In genomic region chr17:44543905-44544523, GRCh38 we compare ENCODE assay signal across 16 cellular contexts. TPM values are rescaled to one million over a fixed set of nuclear protein-coding genes. Genes with fewer than 3 reads are reported as not detected.
DNase-seq lines count a peak whose midpoint lies in the region; ATAC-seq, FAIRE-seq and TF ChIP-seq lines count a peak whose summit lies in the region.
"Had no signal": no experiment of that assay in that cellular context is flagged by ENCODE, and none has a peak within 500 bp of the region (broad histone marks: within the 10 kb centered on the region; RNA-seq: fewer than 3 reads in every experiment).

No MANE protein-coding gene starts in this region.

- H3K9me3 Mint-ChIP-seq in HFFc6: no peaks in the 10 kb centered on the region
- H3K9me3 Mint-ChIP-seq: activated B cell treated with CpG ODN at 0.5 μM for 24 hours; activated naive CD4-positive, alpha-beta T cell treated with anti-CD3 and anti-CD28 coated beads, Interleukin-2, amount 10 ng/mL, durations not matched to agents 7 days and 5 days had no signal

- H3K9ac ChIP-seq in K562 (ENCODE audit: insufficient read depth in 1 of 2, low read depth in 2 of 2, low read length in 2 of 2) (no peak overlapping the region; a peak in 1 of 4 replicates), mesendoderm (ENCODE audit: low read length) (peak overlapping the region; percentile 31)

- POLR2A ChIA-PET in A549 (lab: Yijun Ruan, JAX) (interaction anchor here (0.6 to 5.6 kb wide), 10 partner anchors 10 to 269 kb away, joined by 3 to 110 read pairs (median 3); partner anchors contain the start of genes FZD2 and GPATCH8), K562 (lab: Yijun Ruan, JAX) (interaction anchor here (0.6 to 1.1 kb wide), 2 partner anchors 13 to 40 kb away, joined by 3 to 7 read pairs; partner anchors contain the start of gene FZD2)

- peak overlapping the region; percentile 87 for H3K4me3 Mint-ChIP-seq in HFFc6
- H3K4me3 Mint-ChIP-seq: activated B cell treated with CpG ODN at 0.5 μM for 24 hours; activated naive CD4-positive, alpha-beta T cell treated with anti-CD3 and anti-CD28 coated beads, Interleukin-2, amount 10 ng/mL, durations not matched to agents 7 days and 5 days; naive B cell had no signal

- H3K79me1 ChIP-seq in mesendoderm (ENCODE audit: low read length): no peaks in the 10 kb centered on the region

- H3K27me3 Mint-ChIP-seq in HFFc6 (ENCODE audit: insufficient read depth): peaks cover 9% of the 10 kb centered on the region

- H3K4me3 ChIP-seq in A549 (no peak overlapping the region), K562 (no peak overlapping the region), mesendoderm (ENCODE audit: low read length) (no peak overlapping the region)
- H3K4me3 ChIP-seq: tibial nerve had no signal

- TF ChIP-seq RAD21 in A549 (conservative IDR thresholded peaks at IDR 0.05 in 1 of 2, IDR thresholded peaks at IDR 0.05 in 1 of 2) (no peak), K562 (CRISPR knock-in tag; conservative IDR thresholded peaks at IDR 0.05 in 1 of 2, IDR thresholded peaks at IDR 0.05 in 1 of 2) (no peak)

- WGBS in A549 (ENCODE audit: missing lambda C conversion rate): 34% methylated on average over 5 of the region's 5 CpGs
- WGBS in K562 (ENCODE audit: insufficient coverage, low coverage, missing lambda C conversion rate): 5% methylated on average over 5 of the region's 5 CpGs
- WGBS in mesendoderm (ENCODE audit: extremely low coverage, insufficient coverage, low lambda C conversion rate): no CpG with 5 or more reads among the region's 5 CpGs

- intact Hi-C loops in K562 (cut with micrococcal nuclease): no loop called here

- no peak for TF ChIP-seq EP300 in A549 (IDR thresholded peaks at IDR 0.05)
- TF ChIP-seq EP300 in K562 (IDR thresholded peaks at IDR 0.05; ENCODE audit: low read length): peak; percentile 55

- H4K8ac ChIP-seq in mesendoderm (ENCODE audit: low read depth, low read length): no peak overlapping the region

- H3K56ac ChIP-seq in mesendoderm (ENCODE audit: low read length): peak overlapping the region; percentile 47

- H3K23ac ChIP-seq in mesendoderm (ENCODE audit: low read length): no peak overlapping the region

- peaks cover 14% of the 10 kb centered on the region for H3K9me3 ChIP-seq in A549
- no peaks in the 10 kb centered on the region for H3K9me3 ChIP-seq in K562 (replicated peaks; ENCODE audit: control insufficient read depth, insufficient read depth, low read depth, low read length)
- H3K9me3 ChIP-seq: tibial nerve had no signal

- peaks cover 71% of the 10 kb centered on the region for H3K4me1 ChIP-seq in A549
- peaks cover 12 to 24% of the 10 kb centered on the region in 2 experiments for H3K4me1 ChIP-seq in K562 (replicated peaks in 1 of 2; ENCODE audit: control insufficient read depth in 2 of 2, insufficient read depth in 2 of 2, low read length in 2 of 2)
- H3K4me1 ChIP-seq in mesendoderm (ENCODE audit: control insufficient read depth, low read depth, low read length): peaks cover 34% of the 10 kb centered on the region

- TF ChIP-seq CTCF in A549 (IDR thresholded peaks at IDR 0.05) (no peak), HFFc6 (IDR thresholded peaks at IDR 0.05) (no peak), K562 (IDR thresholded peaks at IDR 0.05 in 2 of 3, conservative IDR thresholded peaks at IDR 0.05 in 1 of 3; ENCODE audit: insufficient read depth in 2 of 3, low read depth in 1 of 3, low read length in 3 of 3) (no peak)

- no peak overlapping the region for H2AFZ ChIP-seq in K562 (ENCODE audit: low read depth, low read length)

- H3K27ac ChIP-seq in A549: peak overlapping the region; percentile 93 to 94
- no peak overlapping the region for H3K27ac ChIP-seq in K562 (ENCODE audit: extremely low read depth, low read depth, low read length)
- peak overlapping the region; percentile 65 for H3K27ac ChIP-seq in mesendoderm (ENCODE audit: low read depth, low read length)

- H3K36me3 ChIP-seq in K562 (ENCODE audit: control insufficient read depth, insufficient read depth, low read length) (no peaks in the 10 kb centered on the region), mesendoderm (ENCODE audit: control insufficient read depth, insufficient read depth, low read length) (no peaks in the 10 kb centered on the region)
- H3K36me3 ChIP-seq: tibial nerve had no signal

- peak overlapping the region; percentile 84 for H3K4me2 ChIP-seq in A549
- H3K4me2 ChIP-seq in K562 (ENCODE audit: insufficient read depth, low read length): peak overlapping the region; percentile 10; the same call in 1 of the 2 replicates
- no peak overlapping the region for H3K4me2 ChIP-seq in mesendoderm (ENCODE audit: low read length)

- no peak for FAIRE-seq in A549 (lab: Jason Lieb, UNC)
- peak; percentile 42 for FAIRE-seq in K562 (lab: Jason Lieb, UNC)
- FAIRE-seq: endometrium had no signal

- H2AK5ac ChIP-seq in mesendoderm (ENCODE audit: low read length): no peak overlapping the region

- no peak overlapping the region for H4K5ac ChIP-seq in mesendoderm (ENCODE audit: low read length)

- no TSS peak for BruUV-seq in K562 (replicated peaks; lab: Mats Ljungman, UMichigan)

- peak overlapping the region; percentile 61 for H2BK5ac ChIP-seq in mesendoderm (ENCODE audit: low read length)

- H3K27ac Mint-ChIP-seq in HFFc6: peak overlapping the region; percentile 95
- H3K27ac Mint-ChIP-seq: activated B cell treated with CpG ODN at 0.5 μM for 24 hours; activated naive CD4-positive, alpha-beta T cell treated with anti-CD3 and anti-CD28 coated beads, Interleukin-2, amount 10 ng/mL, durations not matched to agents 7 days and 5 days had no signal

- H3K9me1 ChIP-seq in K562 (ENCODE audit: control insufficient read depth, insufficient read depth, low read length): peaks cover 7% of the 10 kb centered on the region

- H3K36me3 Mint-ChIP-seq in HFFc6 (ENCODE audit: low read depth): no peaks in the 10 kb centered on the region
- H3K36me3 Mint-ChIP-seq: activated naive CD4-positive, alpha-beta T cell treated with anti-CD3 and anti-CD28 coated beads, Interleukin-2, amount 10 ng/mL, durations not matched to agents 7 days and 5 days; naive B cell had no signal

- CTCF ChIA-PET in A549 (lab: Yijun Ruan, JAX) (interaction anchor here (0.7 to 8.7 kb wide), 17 partner anchors 9 to 322 kb away, joined by 3 to 145 read pairs (median 4); partner anchors contain the start of gene FZD2), K562 (lab: Yijun Ruan, JAX; ENCODE audit: low intra/inter-chr PET ratio) (no interaction called here)

- ATAC-seq in A549 (peak; percentile 28 to 37), K562 (peak; percentile 28; the same call in 1 of the 3 replicates)

- H3K79me2 ChIP-seq in K562 (ENCODE audit: control insufficient read depth, insufficient read depth, low read length) (no peaks in the 10 kb centered on the region), mesendoderm (ENCODE audit: control insufficient read depth, insufficient read depth, low read length) (no peaks in the 10 kb centered on the region)

- no peaks in the 10 kb centered on the region for H4K20me1 ChIP-seq in K562 (replicated peaks; ENCODE audit: control insufficient read depth, insufficient read depth, low read length)

- no peak overlapping the region for H2BK120ac ChIP-seq in mesendoderm (ENCODE audit: low read depth, low read length)

- H3K18ac ChIP-seq in mesendoderm (ENCODE audit: low read length): peak overlapping the region; percentile 76

- no peak overlapping the region for H2BK15ac ChIP-seq in mesendoderm (replicated peaks; ENCODE audit: low read depth)

- DNase-seq in A549 (ENCODE audit: low read depth in 1 of 2, low spot score in 1 of 2): peak in 1 of 2 experiments; percentile 49
- no peak for DNase-seq in HFFc6
- DNase-seq in K562 (ENCODE audit: extremely low read depth in 1 of 4, low spot score in 3 of 4): peak in 3 of 4 experiments; percentile 38 to 45 (median 42)
- no peak for DNase-seq in mesendoderm
- DNase-seq in NCI-H526 (lab: John Stamatoyannopoulos, UW): no peak
- no peak for DNase-seq in activated gamma-delta T cell treated with Interleukin-2 at 50 U/mL for 16 hours
- no peak for DNase-seq in activated CD8-positive, alpha-beta memory T cell treated with anti-CD3 and anti-CD28 coated beads, Interleukin-2, amount 50 U/mL, for 48 hours
- DNase-seq in islet precursor cell: no peak
- DNase-seq: activated B cell treated with CpG ODN at 0.5 μM for 24 hours; activated naive CD4-positive, alpha-beta T cell treated with anti-CD3 and anti-CD28 coated beads, Interleukin-2, amount 10 ng/mL, durations not matched to agents 7 days and 5 days; caudate nucleus; naive B cell; NCI-H1105 treated with DMSO at 0.1 percent for 48 hours; NCI-H2227 treated with DMSO at 0.1 percent for 48 hours had no signal

- TF ChIP-seq POLR2A in A549 (IDR thresholded peaks at IDR 0.05; ENCODE audit: low read length) (no peak), K562 (conservative IDR thresholded peaks at IDR 0.05) (no peak)

- H3K4ac ChIP-seq in mesendoderm (ENCODE audit: low read depth, low read length): peak overlapping the region; percentile 60

- H3K27me3 ChIP-seq in K562 (ENCODE audit: control insufficient read depth in 2 of 2, insufficient read depth in 2 of 2, low read length in 2 of 2): no peaks in the 10 kb centered on the region; a peak in 1 of 5 replicates
- peaks cover 3% of the 10 kb centered on the region for H3K27me3 ChIP-seq in mesendoderm (ENCODE audit: insufficient read depth, low read length, poor library complexity)

- H3K4me1 Mint-ChIP-seq in HFFc6 (ENCODE audit: low read depth): peaks cover 83% of the 10 kb centered on the region
- H3K4me1 Mint-ChIP-seq: activated B cell treated with CpG ODN at 0.5 μM for 24 hours; activated naive CD4-positive, alpha-beta T cell treated with anti-CD3 and anti-CD28 coated beads, Interleukin-2, amount 10 ng/mL, durations not matched to agents 7 days and 5 days; naive B cell had no signal

- in situ Hi-C loops in K562 (cut with MboI): no loop called here

RNA-seq across cellular contexts. Expression of gene FZD2, which starts 13.3 kb away (rescaled TPM):
- 25.8 and 26.9 TPM in 2 replicates for polyA plus RNA-seq in A549 (2011; rRNA removed)
- 61.7 and 106 TPM in 2 replicates for polyA plus RNA-seq in A549 (2012; cell fraction: cytosol; rRNA removed)
- polyA plus RNA-seq in A549 (2012; cell fraction: nucleus; rRNA removed): 144 and 234 TPM in 2 replicates
- polyA plus RNA-seq in A549 (2017; fragmentation: RNase III; extraction: RNeasy Plus Mini Kit Qiagen cat#74134 plus additional on column Dnase treatment): 42.0 to 62.4 TPM (median 54.9 TPM) in 3 replicates
- 33.1 and 61.1 TPM in 2 replicates for polyA minus RNA-seq in A549 (2011; rRNA and poly(A)+ RNA removed)
- 100 to 1,000 TPM in 1 of 6 experiments, 10 to 100 TPM in 5; 76.4 to 103 (median 92.8) TPM for total RNA-seq in HFFc6 (2021; fragmentation: NEBNext Ultra II Directional; extraction: Animal tissue kit (Norgen Biotek cat#: 25700))
- total RNA-seq in K562 (2011; cell fraction: chromatin; rRNA removed; ENCODE audit: low replicate concordance): 1.3 and 4.1 TPM in 2 replicates
- total RNA-seq in K562 (2011; cell fraction: nucleolus; rRNA removed): 7.2 and 8.2 TPM in 2 replicates
- 2.8 and 3.5 TPM in 2 replicates for total RNA-seq in K562 (2011; cell fraction: nucleoplasm; rRNA removed)
- total RNA-seq in K562 (2014; rRNA removed): 1.1 and 1.2 TPM in 2 replicates
- total RNA-seq in K562 (2014; rRNA removed; fragmentation: Illumina TruSeq; extraction: Trizol): 0.10 and 0.11 TPM in 2 replicates
- total RNA-seq in K562 (2015; rRNA removed; fragmentation: Illumina TruSeq; extraction: Trizol): 0.68 and 1.1 TPM in 2 replicates
- 3.5 and 3.7 TPM in 2 replicates for total RNA-seq in K562 (2021)
- 1.8 and 3.1 TPM in 2 replicates for polyA plus RNA-seq in K562 (2011; rRNA removed)
- polyA plus RNA-seq in K562 (2011; cell fraction: cytosol; rRNA removed): 6.1 and 11.5 TPM in 2 replicates
- polyA plus RNA-seq in K562 (2011; cell fraction: nucleus; rRNA removed): 4.8 and 5.5 TPM in 2 replicates
- 2.8 and 5.2 TPM in 2 replicates for polyA plus RNA-seq in K562 (2012)
- polyA plus RNA-seq in K562 (2014; fragmentation: Illumina TruSeq; extraction: Trizol): 0.31 and 1.5 TPM in 2 replicates
- under 1 TPM in 1 of 2 experiments, not detected in 1; 0.03 TPM for polyA plus RNA-seq in K562 (2014; fragmentation: Nextera tagmentation; extraction: Ambion mirVana)
- polyA plus RNA-seq in K562 (2014; rRNA removed): 2.1 and 4.5 TPM in 2 replicates
- 1.1 and 2.1 TPM in 2 replicates for polyA minus RNA-seq in K562 (2011; rRNA and poly(A)+ RNA removed)
- polyA minus RNA-seq in K562 (2011; cell fraction: cytosol; rRNA and poly(A)+ RNA removed): 4.9 and 6.1 TPM in 2 replicates
- polyA minus RNA-seq in K562 (2011; cell fraction: nucleus; rRNA and poly(A)+ RNA removed): 2.3 and 3.8 TPM in 2 replicates
- polyA plus RNA-seq in mesendoderm (2013, experiment 1 of 2): 4.3 TPM
- polyA plus RNA-seq in mesendoderm (2013, experiment 2 of 2): 4.5 TPM

RNA-seq across cellular contexts. Expression of gene GPATCH8, which starts 40.8 kb away (rescaled TPM):
- 24.9 and 27.3 TPM in 2 replicates for polyA plus RNA-seq in A549 (2011; rRNA removed)
- 10.2 and 11.2 TPM in 2 replicates for polyA plus RNA-seq in A549 (2012; cell fraction: cytosol; rRNA removed)
- 28.3 and 30.8 TPM in 2 replicates for polyA plus RNA-seq in A549 (2012; cell fraction: nucleus; rRNA removed)
- 20.6 to 21.7 TPM (median 21.7 TPM) in 3 replicates for polyA plus RNA-seq in A549 (2017; fragmentation: RNase III; extraction: RNeasy Plus Mini Kit Qiagen cat#74134 plus additional on column Dnase treatment)
- polyA minus RNA-seq in A549 (2011; rRNA and poly(A)+ RNA removed): 24.0 and 25.0 TPM in 2 replicates
- 10 to 100 TPM; 23.4 to 30.0 (median 27.1) TPM for total RNA-seq in HFFc6 (2021; fragmentation: NEBNext Ultra II Directional; extraction: Animal tissue kit (Norgen Biotek cat#: 25700))
- total RNA-seq in K562 (2011; cell fraction: chromatin; rRNA removed; ENCODE audit: low replicate concordance): 35.5 and 88.3 TPM in 2 replicates
- 15.8 and 25.9 TPM in 2 replicates for total RNA-seq in K562 (2011; cell fraction: nucleolus; rRNA removed)
- 46.9 and 79.0 TPM in 2 replicates for total RNA-seq in K562 (2011; cell fraction: nucleoplasm; rRNA removed)
- 11.6 and 12.5 TPM in 2 replicates for total RNA-seq in K562 (2014; rRNA removed)
- total RNA-seq in K562 (2014; rRNA removed; fragmentation: Illumina TruSeq; extraction: Trizol): 12.7 and 16.6 TPM in 2 replicates
- 12.9 and 14.1 TPM in 2 replicates for total RNA-seq in K562 (2015; rRNA removed; fragmentation: Illumina TruSeq; extraction: Trizol)
- 25.6 and 29.6 TPM in 2 replicates for total RNA-seq in K562 (2021)
- 10.6 and 17.3 TPM in 2 replicates for polyA plus RNA-seq in K562 (2011; rRNA removed)
- polyA plus RNA-seq in K562 (2011; cell fraction: cytosol; rRNA removed): 7.8 and 9.3 TPM in 2 replicates
- 17.6 and 18.6 TPM in 2 replicates for polyA plus RNA-seq in K562 (2011; cell fraction: nucleus; rRNA removed)
- polyA plus RNA-seq in K562 (2012): 14.7 and 15.0 TPM in 2 replicates
- polyA plus RNA-seq in K562 (2014; fragmentation: Illumina TruSeq; extraction: Trizol): 22.2 and 24.8 TPM in 2 replicates
- 10 to 100 TPM; 12.0 to 13.2 TPM for polyA plus RNA-seq in K562 (2014; fragmentation: Nextera tagmentation; extraction: Ambion mirVana)
- polyA plus RNA-seq in K562 (2014; rRNA removed): 14.5 and 15.6 TPM in 2 replicates
- polyA minus RNA-seq in K562 (2011; rRNA and poly(A)+ RNA removed): 29.9 and 35.0 TPM in 2 replicates
- 12.0 and 17.7 TPM in 2 replicates for polyA minus RNA-seq in K562 (2011; cell fraction: cytosol; rRNA and poly(A)+ RNA removed)
- 11.8 and 15.6 TPM in 2 replicates for polyA minus RNA-seq in K562 (2011; cell fraction: nucleus; rRNA and poly(A)+ RNA removed)
- 27.3 TPM for polyA plus RNA-seq in mesendoderm (2013, experiment 1 of 2)
- polyA plus RNA-seq in mesendoderm (2013, experiment 2 of 2): 27.6 TPM

Comparison
In these comparisons a context has a peak if more than half of its experiments do, and no peak if none do; other contexts are left out.
1. DNase-seq: peak in K562 (3 of 4); none in HFFc6 (single experiment), mesendoderm (single experiment), NCI-H526 (0 of 2), activated gamma-delta T cell treated with Interleukin-2 at 50 U/mL for 16 hours (single experiment), activated CD8-positive, alpha-beta memory T cell treated with anti-CD3 and anti-CD28 coated beads, Interleukin-2, amount 50 U/mL, for 48 hours (single experiment) and islet precursor cell (single experiment).
2. RNA of gene FZD2, which starts 13.3 kb away (total RNA-seq): 76.4 to 103 TPM in HFFc6; 0.10 to 8.2 TPM in K562; every median in the first group is over 4 times any median in the second.
3. Of the 35 proteins assayed by ChIP-seq in both K562 and A549: peak only in K562: EP300 and ESRRA; only in A549: MAX; in both: CHD4, HDAC2 and KDM1A; in neither: 28; mixed calls (peak in some experiments, not most) for 1.